13 cellular contexts compared by ENCODE assay signal in genomic region chr6:104943781-104944180, GRCh38. TPM values are rescaled to one million over a fixed set of nuclear protein-coding genes. Genes with fewer than 3 reads are reported as not detected.
DNase-seq lines count a peak whose midpoint lies in the region; FAIRE-seq and TF ChIP-seq lines count a peak whose summit lies in the region.
"Had no signal": no experiment of that assay in that cellular context is flagged by ENCODE, and none has a peak within 500 bp of the region (broad histone marks: within the 10 kb centered on the region; RNA-seq: fewer than 3 reads in every experiment).

No MANE protein-coding gene starts in this region.

- no TSS peak for BruUV-seq in MCF 10A (replicated peaks; lab: Mats Ljungman, UMichigan)

- no peaks in the 10 kb centered on the region for H3K4me1 Mint-ChIP-seq in MCF 10A (ENCODE audit: insufficient read depth, unreplicated experiment)

- DNase-seq in MCF 10A (ENCODE audit: unreplicated experiment) (peak; percentile 46), breast epithelium (ENCODE audit: low spot score in 2 of 2) (no peak), H1 (ENCODE audit: low read depth in 1 of 2, low spot score in 2 of 2) (no peak), renal cortical epithelial cell (ENCODE audit: low read depth) (peak; percentile 19), caudate nucleus (lab: John Stamatoyannopoulos, UW) (no peak), right atrium auricular region (ENCODE audit: low spot score) (no peak)
- no peak for DNase-seq in stimulated activated CD4-positive, alpha-beta T cell treated with anti-CD3 and anti-CD28 coated beads, Interleukin-2, amount 100 ng/mL, for 24 hours
- DNase-seq: activated CD4-positive, alpha-beta T cell treated with anti-CD3 and anti-CD28 coated beads, Interleukin-2, amount 10 ng/mL, durations not matched to agents 24 days and 14 days; GOT3; NCI-H2171 treated with DMSO at 0.1 percent for 48 hours; upper lobe of left lung had no signal

- no peak overlapping the region for H3K18ac ChIP-seq in H1 (ENCODE audit: extremely low read depth, low read length)

- H3K9me3 ChIP-seq in breast epithelium: peaks cover 0 to 15% of the 10 kb centered on the region in 2 donors
- no peaks in the 10 kb centered on the region for H3K9me3 ChIP-seq in H1 (ENCODE audit: insufficient read depth in 2 of 2, low read depth in 1 of 2, low read length in 1 of 2)
- peaks cover 0 to 13% of the 10 kb centered on the region in 2 donors for H3K9me3 ChIP-seq in right atrium auricular region

- no peak overlapping the region for H2AFZ ChIP-seq in H1 (ENCODE audit: low read length)

- no peak overlapping the region for H3K23ac ChIP-seq in H1 (ENCODE audit: insufficient read length)

- CTCF ChIA-PET in MCF 10A (lab: Yijun Ruan, JAX) (interaction anchor here (0.5 to 0.7 kb wide), 2 partner anchors 25 to 36 kb away, joined by 3 read pairs; no protein-coding TSS in a partner anchor), H1 (lab: Charles Lee; ENCODE audit: partially characterized antibody) (interaction anchor here (1.2 to 1.4 kb wide), 2 partner anchors 12 to 24 kb away, joined by 3 to 6 read pairs; no protein-coding TSS in a partner anchor)

- H3K4me2 ChIP-seq in H1 (ENCODE audit: insufficient read depth in 1 of 2, low read depth in 2 of 2, low read length in 2 of 2): no peak overlapping the region

- intact Hi-C loops in MCF 10A (cut with micrococcal nuclease): no loop called here
- intact Hi-C loops in breast epithelium (cut with DNase I; ENCODE audit: low total_unique reads): no loop called here

- no peak for FAIRE-seq in H1 (lab: Jason Lieb, UNC)

- no peak overlapping the region for H3K14ac ChIP-seq in H1 (ENCODE audit: insufficient read length)

- no peak overlapping the region for H3K4ac ChIP-seq in H1 (replicated peaks; ENCODE audit: insufficient read length, low read depth, low read length)

- H3K9ac ChIP-seq in H1 (replicated peaks in 1 of 4; ENCODE audit: extremely low read depth in 1 of 4, low read depth in 3 of 4, low read length in 3 of 4): no peak overlapping the region

- H4K20me1 ChIP-seq in H1 (replicated peaks in 1 of 2; ENCODE audit: control insufficient read depth in 1 of 2, insufficient read depth in 2 of 2, low read length in 2 of 2): no peaks in the 10 kb centered on the region

- H4K8ac ChIP-seq in H1 (ENCODE audit: extremely low read depth, insufficient read depth, low read length): no peak overlapping the region

- no peak for TF ChIP-seq RAD21 in H1 (IDR thresholded peaks at IDR 0.05 in 1 of 2, conservative IDR thresholded peaks at IDR 0.05 in 1 of 2; ENCODE audit: low read depth in 2 of 2, low read length in 2 of 2)

- TF ChIP-seq CTCF in MCF 10A (IDR thresholded peaks at IDR 0.05; ENCODE audit: unreplicated experiment): no peak
- TF ChIP-seq CTCF in breast epithelium (IDR thresholded peaks at IDR 0.05): no peak
- TF ChIP-seq CTCF in H1 (IDR thresholded peaks at IDR 0.05; ENCODE audit: control extremely low read depth in 1 of 3, insufficient read depth in 1 of 3, low read depth in 1 of 3, low read length in 3 of 3): no peak
- no peak for TF ChIP-seq CTCF in right atrium auricular region (IDR thresholded peaks at IDR 0.05)

- H2BK5ac ChIP-seq in H1 (ENCODE audit: low read depth, low read length): no peak overlapping the region

- no peak overlapping the region for H4K5ac ChIP-seq in H1 (ENCODE audit: insufficient read length, low read depth, low read length)

- H2AK5ac ChIP-seq in H1 (ENCODE audit: low read depth, low read length): no peak overlapping the region

- H2BK15ac ChIP-seq in H1 (ENCODE audit: low read length): no peak overlapping the region

- no peak overlapping the region for H3K4me3 Mint-ChIP-seq in MCF 10A (ENCODE audit: unreplicated experiment)
- H3K4me3 Mint-ChIP-seq: activated CD4-positive, alpha-beta T cell treated with anti-CD3 and anti-CD28 coated beads, Interleukin-2, amount 10 ng/mL, durations not matched to agents 24 days and 14 days had no signal

- H3K27me3 Mint-ChIP-seq in MCF 10A (ENCODE audit: insufficient read depth, unreplicated experiment): peaks cover 12% of the 10 kb centered on the region

- H2BK120ac ChIP-seq in H1 (replicated peaks; ENCODE audit: low read depth, low read length): no peak overlapping the region

- H2BK12ac ChIP-seq in H1 (ENCODE audit: low read depth, low read length): no peak overlapping the region

- H4K91ac ChIP-seq in H1 (replicated peaks; ENCODE audit: insufficient read length, low read length): no peak overlapping the region

- peaks cover 0 to 68% of the 10 kb centered on the region in 2 experiments; a peak in 2 of 4 replicates for H3K79me2 ChIP-seq in H1 (ENCODE audit: control insufficient read depth in 1 of 2, insufficient read depth in 2 of 2, low read length in 2 of 2)

- POLR2A ChIA-PET in MCF 10A (lab: Yijun Ruan, JAX) (no interaction called here), H1 (lab: Charles Lee; ENCODE audit: partially characterized antibody) (interaction anchor here (11.7 kb wide), 1 partner anchor 12 kb away, joined by 251 read pairs; the partner anchor contains the start of gene LIN28B)

- H3K56ac ChIP-seq in H1 (replicated peaks; ENCODE audit: insufficient read length, low read depth, low read length): no peak overlapping the region

- no peak overlapping the region for H3K27ac Mint-ChIP-seq in MCF 10A (ENCODE audit: low read depth, unreplicated experiment)
- H3K27ac Mint-ChIP-seq: activated CD4-positive, alpha-beta T cell treated with anti-CD3 and anti-CD28 coated beads, Interleukin-2, amount 10 ng/mL, durations not matched to agents 24 days and 14 days had no signal

- H3K36me3 ChIP-seq in breast epithelium: peaks cover 4% of the 10 kb centered on the region
- no peaks in the 10 kb centered on the region; a peak in 1 of 8 replicates for H3K36me3 ChIP-seq in H1 (ENCODE audit: control insufficient read depth in 2 of 4, insufficient read depth in 4 of 4, low read length in 3 of 4)
- H3K36me3 ChIP-seq in right atrium auricular region: no peaks in the 10 kb centered on the region
- H3K36me3 ChIP-seq: upper lobe of left lung had no signal

- H3K4me3 ChIP-seq in breast epithelium: no peak overlapping the region
- no peak overlapping the region for H3K4me3 ChIP-seq in H1 (ENCODE audit: extremely low read depth in 1 of 4, insufficient read depth in 2 of 4, low read depth in 3 of 4, low read length in 4 of 4)
- no peak overlapping the region for H3K4me3 ChIP-seq in right atrium auricular region
- H3K4me3 ChIP-seq: skin epidermis, upper lobe of left lung had no signal

- peaks cover 0 to 56% of the 10 kb centered on the region in 2 donors for H3K27me3 ChIP-seq in breast epithelium
- no peaks in the 10 kb centered on the region for H3K27me3 ChIP-seq in H1 (replicated peaks in 1 of 4; ENCODE audit: control insufficient read depth in 3 of 4, extremely low read depth in 1 of 4, insufficient read depth in 3 of 4, low read length in 3 of 4)
- H3K27me3 ChIP-seq in right atrium auricular region: peaks cover 20% of the 10 kb centered on the region in 2 donors

- H3K27ac ChIP-seq in breast epithelium: no peak overlapping the region
- no peak overlapping the region for H3K27ac ChIP-seq in H1 (ENCODE audit: low read depth, low read length)
- no peak overlapping the region for H3K27ac ChIP-seq in caudate nucleus (ENCODE audit: low read depth, low read length)
- no peak overlapping the region for H3K27ac ChIP-seq in right atrium auricular region
- H3K27ac ChIP-seq: skin epidermis, upper lobe of left lung had no signal

- H3K4me1 ChIP-seq in breast epithelium (no peaks in the 10 kb centered on the region), H1 (replicated peaks in 1 of 4; ENCODE audit: control insufficient read depth in 3 of 4, insufficient read depth in 4 of 4, low read length in 3 of 4) (peaks cover 0 to 9% (median 4%) of the 10 kb centered on the region in 4 experiments; a peak in 3 of 7 replicates), right atrium auricular region (peaks cover 0 to 6% of the 10 kb centered on the region in 2 donors)

- no peaks in the 10 kb centered on the region for H3K79me1 ChIP-seq in H1 (ENCODE audit: low read depth, low read length)

- no peak for TF ChIP-seq EP300 in H1 (IDR thresholded peaks at IDR 0.05; ENCODE audit: borderline replicate concordance in 1 of 2, low read depth in 2 of 2, low read length in 2 of 2)

- H3K23me2 ChIP-seq in H1 (ENCODE audit: low read depth, low read length): peaks cover 5% of the 10 kb centered on the region

- no peak for TF ChIP-seq POLR2A in breast epithelium (IDR thresholded peaks at IDR 0.05)
- no peak for TF ChIP-seq POLR2A in H1 (IDR thresholded peaks at IDR 0.05; ENCODE audit: control extremely low read depth in 1 of 2, low read depth in 2 of 2, low read length in 2 of 2)

- H3K9me3 Mint-ChIP-seq in MCF 10A (ENCODE audit: unreplicated experiment): no peaks in the 10 kb centered on the region

- H3K36me3 Mint-ChIP-seq in MCF 10A (ENCODE audit: insufficient read depth, unreplicated experiment): no peaks in the 10 kb centered on the region

- 83% methylated on average over 3 of the region's 3 CpGs; no CpG with 5 or more reads in 1 of the 2 experiments for WGBS in H1 (ENCODE audit: extremely low coverage in 1 of 2, insufficient coverage in 1 of 2, insufficient read length in 1 of 2, insufficient replicate concordance in 2 of 2, low coverage in 1 of 2, low lambda C conversion rate in 2 of 2, missing lambda C conversion rate in 1 of 2), 2 experiments

- no peak overlapping the region for H2BK20ac ChIP-seq in H1 (ENCODE audit: low read length)

TF ChIP-seq in PFSK-1, 5 proteins besides CTCF, POLR2A, EP300 and RAD21 (continues in another document):
- no peak for TF ChIP-seq TAF1 (IDR thresholded peaks at IDR 0.05; ENCODE audit: borderline replicate concordance, insufficient read depth, low read length)

TF ChIP-seq in H1, 55 proteins besides CTCF, POLR2A, EP300 and RAD21:
- TF ChIP-seq RFX5 (IDR thresholded peaks at IDR 0.05; ENCODE audit: borderline replicate concordance, low read depth, low read length): no peak
- peak; percentile 81 for TF ChIP-seq YY1 (IDR thresholded peaks at IDR 0.05; ENCODE audit: low read depth, low read length)

RNA-seq across cellular contexts. Expression of gene LIN28B, which starts 13.1 kb away (rescaled TPM):
- not detected in 2 replicates for total RNA-seq in MCF 10A (2022)
- total RNA-seq in breast epithelium: not detected
- 10.9 TPM for polyA plus RNA-seq in PFSK-1 (2012; ENCODE audit: insufficient read length, low read depth)
- 92.4 and 94.7 TPM in 2 replicates for total RNA-seq in H1 (2021; fragmentation: NEBNext Ultra II Directional; extraction: Animal tissue kit (Norgen Biotek cat#: 25700))
- 14.2 and 27.4 TPM in 2 replicates for polyA plus RNA-seq in H1 (2011; rRNA removed)
- polyA plus RNA-seq in H1 (2011; cell fraction: cytosol; rRNA removed): 27.9 TPM
- polyA plus RNA-seq in H1 (2011; cell fraction: nucleus; rRNA removed): 14.8 TPM
- polyA plus RNA-seq in H1 (2012, experiment 1 of 2): 30.9 to 50.6 TPM (median 37.4 TPM) in 4 replicates
- polyA plus RNA-seq in H1 (2012, experiment 2 of 2): 3.5 TPM
- 47.8 TPM for polyA plus RNA-seq in H1 (2013, experiment 1 of 2)
- 45.4 TPM for polyA plus RNA-seq in H1 (2013, experiment 2 of 2)
- polyA minus RNA-seq in H1 (2011; rRNA and poly(A)+ RNA removed): 53.3 and 71.1 TPM in 2 replicates
- 44.4 TPM for polyA minus RNA-seq in H1 (2011; cell fraction: cytosol; rRNA and poly(A)+ RNA removed)
- 56.2 TPM for polyA minus RNA-seq in H1 (2011; cell fraction: nucleus; rRNA and poly(A)+ RNA removed)
- not detected in 2 replicates for total RNA-seq in renal cortical epithelial cell
- total RNA-seq in right atrium auricular region: not detected
- total RNA-seq: activated CD4-positive, alpha-beta T cell treated with anti-CD3 and anti-CD28 coated beads, Interleukin-2, amount 10 ng/mL, durations not matched to agents 24 days and 14 days had no signal

Comparison
In these comparisons a context has a peak if more than half of its experiments do, and no peak if none do; other contexts are left out.
1. DNase-seq: peak in MCF 10A (single experiment) and renal cortical epithelial cell (single experiment); none in breast epithelium (0 of 2), H1 (0 of 2), caudate nucleus (0 of 61), stimulated activated CD4-positive, alpha-beta T cell treated with anti-CD3 and anti-CD28 coated beads, Interleukin-2, amount 100 ng/mL, for 24 hours (0 of 2) and right atrium auricular region (single experiment).
2. RNA of gene LIN28B, which starts 13.1 kb away (total RNA-seq): 92.4 to 94.7 TPM in H1; not detected in MCF 10A, not detected in breast epithelium, not detected in renal cortical epithelial cell and not detected in right atrium auricular region; every median in the first group is over 10 times any median in the second.